8 cellular contexts compared by ENCODE assay signal in genomic region chr7:41977165-41977651, GRCh38.
A peak's percentile ranks its signal among the peaks of the same experiment; 100 is the strongest.
DNase-seq lines count a peak whose midpoint lies in the region; ATAC-seq and TF ChIP-seq lines count a peak whose summit lies in the region.

No MANE protein-coding gene starts in this region.

- TF ChIP-seq CTCF in Calu3 (IDR thresholded peaks at IDR 0.05; ENCODE audit: unreplicated experiment) (peak; percentile 45), adrenal gland (IDR thresholded peaks at IDR 0.05) (peak; percentile 48 to 73 (median 56)), hepatocyte (IDR thresholded peaks at IDR 0.05; ENCODE audit: poor library complexity) (peak; percentile 71), spleen (IDR thresholded peaks at IDR 0.05 in 8 of 11, conservative IDR thresholded peaks at IDR 0.05 in 3 of 11) (peak in 8 of 11 experiments; percentile 29 to 64 (median 52))

- no peak overlapping the region for H3K4me3 ChIP-seq in Jurkat, Clone E6-1 (ENCODE audit: low read length)
- no peak overlapping the region for H3K4me3 ChIP-seq in adrenal gland
- H3K4me3 ChIP-seq in hepatocyte, result no peak overlapping the region
- H3K4me3 ChIP-seq in spleen, result no peak overlapping the region

- no peaks in the 10 kb centered on the region for H3K36me3 ChIP-seq in adrenal gland (replicated peaks in 1 of 2)
- no peaks in the 10 kb centered on the region for H3K36me3 ChIP-seq in hepatocyte (replicated peaks; ENCODE audit: insufficient read depth, low read depth)
- H3K36me3 ChIP-seq in spleen, result no peaks in the 10 kb centered on the region

- DNase-seq in Calu3, result peak; percentile 32
- DNase-seq in Jurkat, Clone E6-1 (ENCODE audit: low read depth, low spot score), result peak; percentile 28
- peak in 4 of 7 donors; percentile 30 to 63 (median 37) for DNase-seq in adrenal gland
- peak; percentile 64 for DNase-seq in hepatocyte (ENCODE audit: low spot score)
- DNase-seq in spleen, result no peak

- no peaks in the 10 kb centered on the region for H3K4me1 Mint-ChIP-seq in Calu3 (ENCODE audit: low read depth, unreplicated experiment)

- H3K4me2 ChIP-seq in hepatocyte, result no peak overlapping the region

- H3K9me2 ChIP-seq in hepatocyte (replicated peaks; ENCODE audit: insufficient read depth), result no peaks in the 10 kb centered on the region

- H3K4me1 ChIP-seq in adrenal gland (replicated peaks in 1 of 2), result no peaks in the 10 kb centered on the region
- H3K4me1 ChIP-seq in hepatocyte (ENCODE audit: insufficient read depth), result peaks cover 6% of the 10 kb centered on the region
- H3K4me1 ChIP-seq in spleen, result peaks cover 0 to 10% (median 2%) of the 10 kb centered on the region in 6 donors

- no peak for TF ChIP-seq POLR2A in adrenal gland (IDR thresholded peaks at IDR 0.05)
- no peak for TF ChIP-seq POLR2A in spleen (IDR thresholded peaks at IDR 0.05)

- ATAC-seq in HG03378 (IDR thresholded peaks at IDR 0.05; ENCODE audit: unreplicated experiment) (no peak), HG02798 (IDR thresholded peaks at IDR 0.05; ENCODE audit: poor library complexity, unreplicated experiment) (no peak), GM18870 (IDR thresholded peaks at IDR 0.05; ENCODE audit: unreplicated experiment) (no peak)

- H2AFZ ChIP-seq in hepatocyte, result no peak overlapping the region

- no peak overlapping the region for H3K4me3 Mint-ChIP-seq in Calu3 (ENCODE audit: low read depth, unreplicated experiment)

- no peak overlapping the region for H3K27ac Mint-ChIP-seq in Calu3 (ENCODE audit: unreplicated experiment)

- H3K9me3 ChIP-seq in adrenal gland (replicated peaks in 1 of 3) (no peaks in the 10 kb centered on the region), hepatocyte (ENCODE audit: low read depth) (no peaks in the 10 kb centered on the region), spleen (no peaks in the 10 kb centered on the region)

- BruUV-seq in Calu3 (replicated peaks; lab: Mats Ljungman, UMichigan), result no TSS peak

- H3K9me3 Mint-ChIP-seq in Calu3 (ENCODE audit: low read depth, unreplicated experiment), result no peaks in the 10 kb centered on the region

- no peaks in the 10 kb centered on the region for H4K20me1 ChIP-seq in hepatocyte (ENCODE audit: insufficient read depth, poor library complexity, severe bottlenecking)

- no peak overlapping the region for H3K27ac ChIP-seq in adrenal gland
- no peak overlapping the region for H3K27ac ChIP-seq in hepatocyte
- H3K27ac ChIP-seq in spleen, result no peak overlapping the region

- H3K27me3 Mint-ChIP-seq in Calu3 (ENCODE audit: unreplicated experiment), result peaks cover 62% of the 10 kb centered on the region

- no peaks in the 10 kb centered on the region for H3K79me2 ChIP-seq in hepatocyte

- WGBS in adrenal gland, 4 donors, result 58 to 67% (median 65%) methylated on average over 9 of the region's 9 CpGs
- WGBS in hepatocyte (ENCODE audit: low lambda C conversion rate, missing lambda C conversion rate), result 55% methylated on average over 9 of the region's 9 CpGs
- 56 to 67% (median 59%) methylated on average over 9 of the region's 9 CpGs for WGBS in spleen, 5 donors

- intact Hi-C loops in Calu3 (cut with micrococcal nuclease; ENCODE audit: unreplicated experiment), result loop anchor here (2.0 kb wide), 1 partner anchor 854 kb away; no protein-coding TSS in a partner anchor
- intact Hi-C loops in adrenal gland (cut with DNase I), result loop anchor here in 1 of 2 donors (5.0 to 10.0 kb wide), 2 partner anchors 35 to 858 kb away; no protein-coding TSS in a partner anchor
- intact Hi-C loops in spleen (cut with DNase I; ENCODE audit: low total_unique reads), result no loop called here

- H3K36me3 Mint-ChIP-seq in Calu3 (ENCODE audit: insufficient read depth, unreplicated experiment), result no peaks in the 10 kb centered on the region

- H3K27me3 ChIP-seq in adrenal gland, result no peaks in the 10 kb centered on the region
- H3K27me3 ChIP-seq in hepatocyte, result no peaks in the 10 kb centered on the region
- no peaks in the 10 kb centered on the region for H3K27me3 ChIP-seq in spleen (replicated peaks in 1 of 7)

- CTCF ChIA-PET in Calu3 (lab: Charles Lee), result interaction anchor here (0.5 to 3.7 kb wide), 4 partner anchors 11 to 866 kb away, joined by 3 to 15 read pairs (median 6); no protein-coding TSS in a partner anchor
